In the genomic region with DNA sequence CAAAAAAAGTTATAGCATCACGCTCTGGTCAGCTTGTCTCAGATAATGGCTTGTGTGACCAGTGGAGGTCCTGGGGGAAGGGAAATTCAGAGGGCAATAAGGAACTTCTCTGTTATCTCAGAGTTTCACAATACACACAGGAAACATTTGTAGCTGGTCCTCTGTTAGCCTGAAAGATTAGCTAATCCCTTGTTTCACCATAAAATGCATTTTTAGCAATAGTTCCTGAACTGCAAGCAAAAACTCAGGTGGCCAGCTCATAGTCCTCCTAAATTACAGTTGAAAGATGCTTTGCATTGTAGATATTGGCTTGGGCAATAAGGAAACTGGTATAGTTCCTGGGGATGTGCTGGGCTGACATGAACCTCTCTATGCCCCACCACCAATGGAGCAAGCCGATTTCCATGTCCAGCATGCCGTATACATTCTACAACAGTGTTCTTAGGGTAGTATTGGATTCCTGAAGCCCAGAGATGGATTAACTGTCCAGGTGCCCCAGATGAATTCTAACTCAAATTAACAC, we compare ENCODE assay signal across 8 cellular contexts.
DNase-seq lines count a peak whose midpoint lies in the region; ATAC-seq lines count a peak whose summit lies in the region.

No MANE protein-coding gene starts in this region.

- peak; percentile 45 for DNase-seq in CMK (ENCODE audit: low read depth)
- DNase-seq in RPMI7951 (ENCODE audit: low read depth), result peak; percentile 29
- peak; percentile 84 for DNase-seq in iris pigment epithelial cell (ENCODE audit: low read depth)
- DNase-seq in NAMALWA (ENCODE audit: low spot score), result no peak

- peak; percentile 43 for ATAC-seq in HG02588 (IDR thresholded peaks at IDR 0.05; ENCODE audit: unreplicated experiment)
- no peak for ATAC-seq in esophagus mucosa
- ATAC-seq in activated CD4-positive, CD25-positive, alpha-beta regulatory T cell treated with anti-CD3 and anti-CD28 coated beads, Interleukin-2, amount 50 U/mL, for 24 hours, result no peak
- no peak for ATAC-seq in HG02571 (IDR thresholded peaks at IDR 0.05; ENCODE audit: unreplicated experiment)
